ENCODE assay signal across 19 cellular contexts in the genomic region with DNA sequence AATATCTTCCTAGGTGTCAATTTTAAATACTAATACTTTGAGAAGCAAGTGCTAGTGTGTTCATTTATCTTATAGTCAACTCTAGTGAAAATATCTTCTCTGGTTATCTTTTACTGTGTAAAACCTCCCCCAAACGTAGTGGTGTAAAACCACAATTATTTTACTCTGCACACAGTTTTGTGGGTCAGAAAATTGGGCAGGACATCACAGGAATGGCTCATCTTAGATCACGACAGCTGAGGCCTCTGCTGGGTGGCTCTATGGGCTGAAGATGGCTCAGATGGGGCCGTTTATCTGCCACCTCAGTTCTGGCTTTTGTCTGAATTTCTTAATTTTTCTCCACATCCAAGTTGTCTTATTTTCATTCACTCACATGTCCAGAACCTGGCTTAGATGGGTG.
"Had no signal": no experiment of that assay in that cellular context is flagged by ENCODE, and none has a peak within 500 bp of the region (broad histone marks: within the 10 kb centered on the region; RNA-seq: fewer than 3 reads in every experiment).

No MANE protein-coding gene starts in this region.

- H3K4me1 ChIP-seq: gastrocnemius medialis, right atrium auricular region, suprapubic skin, thyroid gland, uterus had no signal

- DNase-seq: effector memory CD4-positive, alpha-beta T cell; gastrocnemius medialis; glutamatergic neuron; islet precursor cell; mammary epithelial cell; naive thymus-derived CD4-positive, alpha-beta T cell; nephron progenitor cell; ovary; stimulated activated CD4-positive, alpha-beta T cell treated with anti-CD3 and anti-CD28 coated beads, Interleukin-4, amount 100 ng/mL, for 1 hour; stimulated activated CD8-positive, alpha-beta memory T cell treated with anti-CD3 and anti-CD28 coated beads, Interleukin-4, amount 100 ng/mL, for 48 hours; stimulated activated naive CD8-positive, alpha-beta T cell treated with anti-CD3 and anti-CD28 coated beads, Interleukin-15, Interleukin-2, amounts not matched to agents 100 U/mL and 50 U/mL, for 24 hours; thyroid gland; uterus had no signal

- ATAC-seq: gastrocnemius medialis; left lobe of liver; naive thymus-derived CD4-positive, alpha-beta T cell; stimulated activated effector memory CD8-positive, alpha-beta T cell treated with anti-CD3 and anti-CD28 coated beads, Interleukin-12 subunit alpha, Interleukin-12 subunit beta, amount 100 ng/mL, for 72 hours; stimulated activated naive CD8-positive, alpha-beta T cell treated with anti-CD3 and anti-CD28 coated beads, Interleukin-15, Interleukin-2, amounts not matched to agents 100 U/mL and 50 U/mL, for 24 hours had no signal

- H3K9me3 ChIP-seq: esophagus muscularis mucosa, gastrocnemius medialis, ovary, right atrium auricular region, suprapubic skin, thyroid gland, uterus had no signal

- H3K36me3 ChIP-seq: esophagus muscularis mucosa, gastrocnemius medialis, ovary, right atrium auricular region, suprapubic skin, thyroid gland, uterus had no signal

- H3K4me3 ChIP-seq: esophagus muscularis mucosa, gastrocnemius medialis, ovary, right atrium auricular region, suprapubic skin, thyroid gland, uterus had no signal

- H3K27me3 ChIP-seq: esophagus muscularis mucosa, gastrocnemius medialis, ovary, right atrium auricular region, suprapubic skin, thyroid gland, uterus had no signal

- H3K27ac ChIP-seq: epithelial cell of prostate, esophagus muscularis mucosa, gastrocnemius medialis, ovary, right atrium auricular region, suprapubic skin, thyroid gland, uterus had no signal
